Comparison of ENCODE assay signal across 8 cellular contexts in genomic region chr17:31068291-31068690, GRCh38. TPM values are rescaled to one million over a fixed set of nuclear protein-coding genes. Genes with fewer than 3 reads are reported as not detected.
DNase-seq lines count a peak whose midpoint lies in the region; ATAC-seq and TF ChIP-seq lines count a peak whose summit lies in the region.

No MANE protein-coding gene starts in this region.

- H3K79me2 ChIP-seq in GM23248 (ENCODE audit: insufficient read depth), result no peaks in the 10 kb centered on the region

- H3K9me3 ChIP-seq in GM23248 (ENCODE audit: low read depth), result no peaks in the 10 kb centered on the region

- H3K27ac ChIP-seq in GM23248, result peak overlapping the region; percentile 56

- H4K20me1 ChIP-seq in GM23248 (ENCODE audit: insufficient read depth), result no peaks in the 10 kb centered on the region

- peak; percentile 31 for TF ChIP-seq CTCF in AG09309 (IDR thresholded peaks at IDR 0.05; ENCODE audit: control insufficient read depth, insufficient read depth, low read depth, low read length, missing control alignments)

- WGBS in GM23248 (ENCODE audit: low coverage in 1 of 2, low lambda C conversion rate in 2 of 2, missing lambda C conversion rate in 2 of 2), 2 experiments, result 83 to 86% methylated on average over 4 of the region's 4 CpGs

- no peak overlapping the region; the same call in 1 of the 2 replicates for H2AFZ ChIP-seq in GM23248

- peaks cover 26% of the 10 kb centered on the region for H3K4me1 ChIP-seq in GM23248 (ENCODE audit: insufficient read depth)

- peaks cover 22% of the 10 kb centered on the region for H3F3A ChIP-seq in GM23248 (ENCODE audit: insufficient read depth)

- H3K4me3 ChIP-seq in AG09309 (ENCODE audit: control insufficient read depth, low read depth, low read length) (no peak overlapping the region), GM23248 (0 out of 2 replicates have a peak overlapping the region, but pooled peaks have one; percentile 7)

- H3K27me3 ChIP-seq in GM23248 (replicated peaks; ENCODE audit: insufficient read depth), result no peaks in the 10 kb centered on the region

- H3K36me3 ChIP-seq in GM23248 (ENCODE audit: low read depth), result no peaks in the 10 kb centered on the region

- no peak for ATAC-seq in HG03571 (IDR thresholded peaks at IDR 0.05; ENCODE audit: unreplicated experiment)
- ATAC-seq in GM21528 (IDR thresholded peaks at IDR 0.05; ENCODE audit: low FRiP score, unreplicated experiment), result no peak

- H3K4me2 ChIP-seq in GM23248 (ENCODE audit: unreplicated experiment), result peak overlapping the region; percentile 14

- DNase-seq in AG09309 (ENCODE audit: low read depth) (no peak), GM23248 (peak; percentile 40), RPMI7951 (ENCODE audit: low read depth) (peak; percentile 66), iris pigment epithelial cell (ENCODE audit: low read depth) (peak; percentile 51)
- DNase-seq in activated naive CD4-positive, alpha-beta T cell treated with Interleukin-2 at 50 U/mL for 16 hours, result peak; percentile 34
- DNase-seq in stimulated activated CD8-positive, alpha-beta memory T cell treated with anti-CD3 and anti-CD28 coated beads, Interleukin-15, amount 100 ng/mL, for 1 hour (ENCODE audit: low read depth), result peak; percentile 9

- no peaks in the 10 kb centered on the region for H3K9me2 ChIP-seq in GM23248 (ENCODE audit: insufficient read depth)

- in situ Hi-C loops in GM23248 (cut with MboI), result no loop called here

- H3K9ac ChIP-seq in GM23248, result no peak overlapping the region

RNA-seq across cellular contexts. Expression of gene NF1, which starts 26.5 kb away (rescaled TPM):
- total RNA-seq in GM23248 (2014; rRNA removed; shearing (Covaris generic)), result 24.4 and 46.0 TPM in 2 replicates
- 4.1 and 6.1 TPM in 2 replicates for polyA plus RNA-seq in GM23248 (2016; fragmentation: Nextera tagmentation; extraction: Ambion mirVana)
- 23.8 and 30.2 TPM in 2 replicates for total RNA-seq in RPMI7951 (2014; rRNA removed; shearing (Covaris generic))
